ENCODE assay signal across 8 cellular contexts in genomic region chr17:78723001-78723796, GRCh38. TPM values are rescaled to one million over a fixed set of nuclear protein-coding genes. Genes with fewer than 3 reads are reported as not detected.
DNase-seq lines count a peak whose midpoint lies in the region; ATAC-seq and TF ChIP-seq lines count a peak whose summit lies in the region.

No MANE protein-coding gene starts in this region.

- TF ChIP-seq CTCF in GM23338 (conservative IDR thresholded peaks at IDR 0.05; ENCODE audit: low read depth in 2 of 2) (no peak), fibroblast of the aortic adventitia (IDR thresholded peaks at IDR 0.05; ENCODE audit: insufficient read depth, low read length) (no peak)

- H3K27ac ChIP-seq in GM23338 (ENCODE audit: low read depth): peak overlapping the region; percentile 26; the same call in 1 of the 2 replicates

- H4K20me1 ChIP-seq in GM23338 (replicated peaks; ENCODE audit: insufficient read depth): peaks cover 7% of the 10 kb centered on the region

- 0 out of 2 replicates have a peak overlapping the region, but pooled peaks have one; percentile 47 for H2AFZ ChIP-seq in GM23338

- no peaks in the 10 kb centered on the region for H3K9me3 Mint-ChIP-seq in GM23338

- peaks cover 16% of the 10 kb centered on the region; the same call in 1 of the 2 replicates for H3F3A ChIP-seq in GM23338 (replicated peaks; ENCODE audit: low read depth)

- in situ Hi-C loops in ACHN (cut with HindIII; ENCODE audit: low pct_ligation_motif_present, low pct_unique_long_range_greater_than_20kb, low sequenced_read_pairs): loop anchor here (25.0 kb wide), 1 partner anchor 236 kb away; no protein-coding TSS in a partner anchor

- H3K4me1 ChIP-seq in GM23338 (ENCODE audit: insufficient read depth): peaks cover 55% of the 10 kb centered on the region

- H3K36me3 ChIP-seq in GM23338 (ENCODE audit: insufficient read depth): no peaks in the 10 kb centered on the region

- H3K4me3 ChIP-seq in GM23338 (peak overlapping the region; percentile 60), fibroblast of the aortic adventitia (ENCODE audit: low read depth, low read length) (peak overlapping the region; percentile 25)

- H3K27me3 ChIP-seq in GM23338 (ENCODE audit: insufficient read depth): no peaks in the 10 kb centered on the region

- peak overlapping the region; percentile 92 for H3K4me2 ChIP-seq in GM23338

- H3K79me2 ChIP-seq in GM23338 (replicated peaks; ENCODE audit: insufficient read depth): peaks cover 35% of the 10 kb centered on the region

- no peak overlapping the region for H3K27ac Mint-ChIP-seq in GM23338

- H3K4me1 Mint-ChIP-seq in GM23338: peaks cover 63% of the 10 kb centered on the region

- no peaks in the 10 kb centered on the region for H3K9me2 ChIP-seq in GM23338 (ENCODE audit: insufficient read depth)

- no peaks in the 10 kb centered on the region for H3K36me3 Mint-ChIP-seq in GM23338 (ENCODE audit: low read depth)

- H3K27me3 Mint-ChIP-seq in GM23338 (ENCODE audit: insufficient read depth, low read depth, poor library complexity): peaks cover 19% of the 10 kb centered on the region

- DNase-seq in GM23338 (ENCODE audit: low spot score) (peak; percentile 83), fibroblast of the aortic adventitia (ENCODE audit: low read depth) (peak; percentile 31), occipital lobe (lab: John Stamatoyannopoulos, UW) (peak; percentile 94), cortex of kidney (lab: John Stamatoyannopoulos, UW) (no peak), ACHN (no peak)

- H3K4me3 Mint-ChIP-seq in GM23338: peak overlapping the region; percentile 75

- peak; percentile 91 for ATAC-seq in GM23338
- ATAC-seq in esophagus mucosa: no peak
- ATAC-seq in GM21515 (IDR thresholded peaks at IDR 0.05; ENCODE audit: unreplicated experiment): no peak

TF ChIP-seq in GM23338, 12 proteins besides CTCF, POLR2A, EP300 and RAD21:
- 0 out of 2 replicates have a peak, but pooled peaks have one; percentile 4 for TF ChIP-seq CREB1 (CRISPR knock-in tag; IDR thresholded peaks at IDR 0.05; ENCODE audit: low read depth)
- TF ChIP-seq REST (IDR thresholded peaks at IDR 0.05; ENCODE audit: unreplicated experiment): no peak

TF ChIP-seq in PFSK-1, 5 proteins besides CTCF, POLR2A, EP300 and RAD21:
- TF ChIP-seq POLR2AphosphoS5 (IDR thresholded peaks at IDR 0.05; ENCODE audit: low read depth, low read length) (0 out of 2 replicates have a peak, but pooled peaks have one; percentile 26), REST (IDR thresholded peaks at IDR 0.05; ENCODE audit: insufficient read depth in 1 of 2, low read depth in 2 of 2, low read length in 2 of 2) (no peak)
TF ChIP-seq in PFSK-1: peak in this region for 1.

RNA-seq across cellular contexts. Expression of gene CYTH1, which starts 58.9 kb away (rescaled TPM):
- 14.5 and 21.2 TPM in 2 replicates for total RNA-seq in GM23338 (2014; rRNA removed; shearing (Covaris generic))
- 12.2 and 13.8 TPM in 2 replicates for polyA plus RNA-seq in GM23338 (2016; fragmentation: Nextera tagmentation; extraction: Ambion mirVana)
- polyA plus RNA-seq in PFSK-1 (2012; ENCODE audit: insufficient read length, low read depth): 23.9 TPM
- total RNA-seq in fibroblast of the aortic adventitia (ENCODE audit: low replicate concordance) (7.8 and 13.8 TPM in 2 replicates), occipital lobe (82.2 TPM), esophagus mucosa (54.7 TPM)

Comparison
In these comparisons a context has a peak if more than half of its experiments do, and no peak if none do; other contexts are left out.
1. DNase-seq: peak in GM23338 (single experiment), fibroblast of the aortic adventitia (single experiment) and occipital lobe (single experiment); none in cortex of kidney (single experiment) and ACHN (single experiment).